Comparison of ENCODE assay signal across 8 cellular contexts in the genomic region with DNA sequence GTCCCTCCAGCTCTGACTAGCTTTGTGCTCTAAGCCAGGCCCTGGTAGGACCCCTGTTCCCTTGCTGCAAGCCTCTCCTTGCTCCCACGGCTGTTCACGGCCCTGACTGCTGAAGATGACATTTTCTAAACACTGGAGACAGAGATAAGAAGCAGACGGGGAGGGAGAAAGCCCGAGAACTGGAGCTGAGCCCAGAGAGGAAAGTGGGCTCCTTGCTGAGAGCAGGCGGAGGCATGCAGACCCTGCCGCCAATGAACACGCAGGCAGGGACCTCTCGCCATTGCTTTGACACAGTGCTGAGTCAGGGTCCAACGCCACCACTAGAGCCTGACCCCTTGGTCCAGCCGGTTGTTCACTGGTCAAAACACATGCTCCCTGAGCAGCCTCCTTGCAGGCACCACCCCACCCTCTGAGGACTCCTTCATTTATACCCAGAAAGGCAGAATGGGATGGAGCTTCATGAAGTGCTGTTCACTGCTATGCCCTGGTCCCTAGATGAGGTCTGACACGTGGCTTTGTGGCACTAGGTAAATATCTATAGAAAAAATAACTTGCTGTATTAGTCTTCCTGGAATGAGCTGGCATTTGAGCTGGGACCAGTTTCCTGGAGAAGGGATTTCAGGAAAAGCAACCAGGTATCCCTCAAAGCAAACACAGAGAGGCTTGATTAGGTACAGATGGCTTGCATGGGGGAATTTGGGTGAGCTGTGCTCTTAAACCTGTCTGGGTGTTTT.
DNase-seq lines count a peak whose midpoint lies in the region; ATAC-seq and TF ChIP-seq lines count a peak whose summit lies in the region.

No MANE protein-coding gene starts in this region.

- no peak overlapping the region for H3K4me3 ChIP-seq in gastrocnemius medialis

- no peaks in the 10 kb centered on the region for H3K4me1 Mint-ChIP-seq in natural killer cell

- TF ChIP-seq POLR2A in gastrocnemius medialis (IDR thresholded peaks at IDR 0.05), result no peak

- TF ChIP-seq CTCF in gastrocnemius medialis (IDR thresholded peaks at IDR 0.05 in 4 of 5, conservative IDR thresholded peaks at IDR 0.05 in 1 of 5) (no peak), natural killer cell (IDR thresholded peaks at IDR 0.05) (no peak)

- no peak overlapping the region for H3K4me3 Mint-ChIP-seq in natural killer cell

- H3K36me3 Mint-ChIP-seq in natural killer cell, result no peaks in the 10 kb centered on the region

- H3K27me3 ChIP-seq in gastrocnemius medialis, result no peaks in the 10 kb centered on the region

- intact Hi-C loops in left ventricle myocardium superior (cut with micrococcal nuclease), result no loop called here
- intact Hi-C loops in gastrocnemius medialis (cut with DNase I; ENCODE audit: low total_unique reads), result loop anchor here (2.0 kb wide), 1 partner anchor 31 kb away; no protein-coding TSS in a partner anchor
- intact Hi-C loops in natural killer cell (cut with micrococcal nuclease), result no loop called here

- H3K27ac ChIP-seq in gastrocnemius medialis, result peak overlapping the region; percentile 59 to 80 (median 76)

- H3K9me3 Mint-ChIP-seq in natural killer cell, result no peaks in the 10 kb centered on the region

- H3K27me3 Mint-ChIP-seq in natural killer cell (ENCODE audit: low read depth in 2 of 2), result peaks cover 0 to 17% of the 10 kb centered on the region in 2 donors

- no peak overlapping the region for H3K27ac Mint-ChIP-seq in natural killer cell

- H3K9me3 ChIP-seq in gastrocnemius medialis, result no peaks in the 10 kb centered on the region

- H3K4me1 ChIP-seq in gastrocnemius medialis, result peaks cover 67 to 70% of the 10 kb centered on the region in 2 donors

- no peaks in the 10 kb centered on the region for H3K36me3 ChIP-seq in gastrocnemius medialis

- ATAC-seq in left ventricle myocardium superior (peak; percentile 33), gastrocnemius medialis (no peak), HG02973 (IDR thresholded peaks at IDR 0.05; ENCODE audit: unreplicated experiment) (no peak), natural killer cell (no peak)

- in situ Hi-C loops in G401 (cut with HindIII; ENCODE audit: low sequenced_read_pairs), result no loop called here
- in situ Hi-C loops in gastrocnemius medialis (cut with MboI; ENCODE audit: low sequenced_read_pairs in 4 of 4), result no loop called here

- DNase-seq in G401 (ENCODE audit: low spot score) (peak; percentile 43), astrocyte of the hippocampus (ENCODE audit: low read depth, low spot score) (peak; percentile 78), left ventricle myocardium superior (peak; percentile 73), gastrocnemius medialis (no peak), putamen (ENCODE audit: low spot score) (no peak), SKM-1 (lab: John Stamatoyannopoulos, UW; ENCODE audit: unreplicated experiment) (no peak), natural killer cell (no peak)

Comparison
In these comparisons a context has a peak if more than half of its experiments do, and no peak if none do; other contexts are left out.
1. DNase-seq: peak in G401 (single experiment), astrocyte of the hippocampus (single experiment) and left ventricle myocardium superior (single experiment); none in gastrocnemius medialis (0 of 2), putamen (single experiment), SKM-1 (single experiment) and natural killer cell (single experiment).